In genomic region chr16:17302213-17302612, GRCh38 we compare ENCODE assay signal across 12 cellular contexts.
DNase-seq lines count a peak whose midpoint lies in the region; ATAC-seq and TF ChIP-seq lines count a peak whose summit lies in the region.
"Had no signal": no experiment of that assay in that cellular context is flagged by ENCODE, and none has a peak within 500 bp of the region (broad histone marks: within the 10 kb centered on the region; RNA-seq: fewer than 3 reads in every experiment).

No MANE protein-coding gene starts in this region.

- WGBS in stomach, 5 donors, result 80 to 90% (median 82%) methylated on average over 4 of the region's 4 CpGs

- peak overlapping the region in 1 of 2 donors; percentile 22 for H3K4me3 Mint-ChIP-seq in activated T-cell treated with anti-CD3 and anti-CD28 coated beads, Interleukin-2, amount 50 U/mL, for 72 hours
- H3K4me3 Mint-ChIP-seq: nephron progenitor cell had no signal

- H3K9ac ChIP-seq in OCI-LY1 (ENCODE audit: low read length), result peak overlapping the region; percentile 20; the same call in 1 of the 2 replicates

- H3K36me3 ChIP-seq in OCI-LY1 (ENCODE audit: insufficient read depth, low read length), result no peaks in the 10 kb centered on the region
- no peaks in the 10 kb centered on the region for H3K36me3 ChIP-seq in stomach
- H3K36me3 ChIP-seq in left lung, result no peaks in the 10 kb centered on the region

- H3K27ac ChIP-seq in OCI-LY1 (ENCODE audit: low read depth, low read length, poor library complexity, severe bottlenecking) (peak overlapping the region; percentile 94), stomach (peak overlapping the region in 3 of 5 donors; percentile 28 to 91 (median 87)), left lung (no peak overlapping the region)
- H3K27ac ChIP-seq: SK-N-MC had no signal

- peak overlapping the region; percentile 37 for H3K4me2 ChIP-seq in OCI-LY1 (ENCODE audit: low read length)

- no peak for TF ChIP-seq POLR2A in stomach (IDR thresholded peaks at IDR 0.05)

- H3K4me1 ChIP-seq in OCI-LY1 (ENCODE audit: insufficient read depth, low read length, severe bottlenecking) (peaks cover 63% of the 10 kb centered on the region), stomach (peaks cover 40 to 64% (median 56%) of the 10 kb centered on the region in 4 donors), left lung (peaks cover 4 to 23% of the 10 kb centered on the region in 2 donors)

- 0 out of 2 replicates have a peak, but pooled peaks cover 4% of the 10 kb centered on the region for H3K79me2 ChIP-seq in OCI-LY1 (ENCODE audit: insufficient read depth, low read length)

- intact Hi-C loops in stomach (cut with DNase I; ENCODE audit: low total_unique reads) (no loop called here), cardiac septum (cut with DNase I) (no loop called here), left lung (cut with DNase I) (no loop called here)

- no peak for DNase-seq in activated T-cell treated with anti-CD3 and anti-CD28 coated beads, Interleukin-2, amount 50 U/mL, for 72 hours
- DNase-seq in activated T-cell treated with anti-CD3 and anti-CD28 coated beads for 4 hours, result no peak
- DNase-seq in stomach, result no peak
- no peak for DNase-seq in cardiac septum (ENCODE audit: low spot score)
- DNase-seq in left lung, result no peak
- DNase-seq in NCI-H1436 (lab: John Stamatoyannopoulos, UW), result no peak
- DNase-seq: nephron progenitor cell; stimulated activated CD4-positive, alpha-beta T cell treated with anti-CD3 and anti-CD28 coated beads, Interleukin-2, amount 100 ng/mL, for 24 hours; trophoblast cell had no signal

- peak overlapping the region; percentile 8 for H3K27ac Mint-ChIP-seq in activated T-cell treated with anti-CD3 and anti-CD28 coated beads, Interleukin-2, amount 50 U/mL, for 72 hours
- H3K27ac Mint-ChIP-seq: nephron progenitor cell had no signal

- peaks cover 37% of the 10 kb centered on the region for H3K4me1 Mint-ChIP-seq in activated T-cell treated with anti-CD3 and anti-CD28 coated beads, Interleukin-2, amount 50 U/mL, for 72 hours (ENCODE audit: low read depth)

- H4K20me1 ChIP-seq in OCI-LY1 (ENCODE audit: insufficient read depth, low read length), result no peaks in the 10 kb centered on the region

- TF ChIP-seq CTCF in OCI-LY1 (IDR thresholded peaks at IDR 0.05; ENCODE audit: low read length), result no peak
- no peak for TF ChIP-seq CTCF in stomach (IDR thresholded peaks at IDR 0.05)
- no peak for TF ChIP-seq CTCF in left lung (IDR thresholded peaks at IDR 0.05)

- H3K9me3 Mint-ChIP-seq in activated T-cell treated with anti-CD3 and anti-CD28 coated beads, Interleukin-2, amount 50 U/mL, for 72 hours, result no peaks in the 10 kb centered on the region
- H3K9me3 Mint-ChIP-seq: nephron progenitor cell had no signal

- no peak overlapping the region for H2AFZ ChIP-seq in OCI-LY1 (ENCODE audit: low read length)

- H3K9me2 ChIP-seq in OCI-LY1 (ENCODE audit: low read depth, low read length), result no peaks in the 10 kb centered on the region

- H3K27me3 Mint-ChIP-seq in activated T-cell treated with anti-CD3 and anti-CD28 coated beads, Interleukin-2, amount 50 U/mL, for 72 hours (ENCODE audit: low read depth), result no peaks in the 10 kb centered on the region

- ATAC-seq in activated T-cell treated with anti-CD3 and anti-CD28 coated beads, Interleukin-2, amount 50 U/mL, for 72 hours (replicated peaks in 1 of 2), result no peak
- ATAC-seq in HG02759 (IDR thresholded peaks at IDR 0.05; ENCODE audit: unreplicated experiment) (peak; percentile 15), left lung (no peak)

- H3F3A ChIP-seq in OCI-LY1 (ENCODE audit: insufficient read depth, low read length), result peaks cover 7% of the 10 kb centered on the region; the same call in 1 of the 2 replicates

- no peaks in the 10 kb centered on the region for H3K36me3 Mint-ChIP-seq in activated T-cell treated with anti-CD3 and anti-CD28 coated beads, Interleukin-2, amount 50 U/mL, for 72 hours (ENCODE audit: insufficient read depth in 2 of 2)

- no peak for TF ChIP-seq EP300 in stomach (IDR thresholded peaks at IDR 0.05)

- no peaks in the 10 kb centered on the region for H3K27me3 ChIP-seq in OCI-LY1 (ENCODE audit: insufficient read depth, low read length)
- H3K27me3 ChIP-seq in stomach, result no peaks in the 10 kb centered on the region
- H3K27me3 ChIP-seq in left lung, result no peaks in the 10 kb centered on the region

- no peaks in the 10 kb centered on the region for H3K9me3 ChIP-seq in OCI-LY1 (ENCODE audit: low read length)
- H3K9me3 ChIP-seq in stomach, result no peaks in the 10 kb centered on the region
- no peaks in the 10 kb centered on the region for H3K9me3 ChIP-seq in left lung

- H3K4me3 ChIP-seq in OCI-LY1 (ENCODE audit: low read depth, low read length, poor library complexity, severe bottlenecking), result peak overlapping the region; percentile 1
- H3K4me3 ChIP-seq in stomach, result no peak overlapping the region
- H3K4me3 ChIP-seq in left lung, result no peak overlapping the region
- H3K4me3 ChIP-seq: SK-N-MC had no signal

Comparison
In these comparisons a context has a peak if more than half of its experiments do, and no peak if none do; other contexts are left out.
1. H3K27ac ChIP-seq: peak in OCI-LY1 (single experiment) and stomach (3 of 5); none in left lung (0 of 2).